1 cellular context compared by ENCODE assay signal in the genomic region with DNA sequence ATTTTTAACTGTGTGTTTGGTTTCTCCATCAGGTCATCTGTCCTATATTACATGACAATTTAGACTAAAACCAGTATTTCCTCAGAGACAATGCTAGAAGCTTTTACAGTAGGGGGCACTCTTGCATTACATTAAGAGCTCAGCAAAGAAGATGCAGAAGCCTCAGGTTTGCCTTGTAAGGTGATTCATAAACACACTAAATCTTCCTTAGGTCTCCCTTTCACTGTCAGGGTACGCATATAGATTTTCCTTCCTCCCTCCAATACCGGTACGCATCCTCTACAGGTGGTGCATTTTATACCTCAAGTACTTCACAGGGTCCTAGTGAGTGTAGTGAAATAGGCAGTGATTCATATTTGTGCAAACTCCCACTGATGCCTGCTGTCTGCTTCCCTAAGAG.
TF ChIP-seq lines count a peak whose summit lies in the region.

No MANE protein-coding gene starts in this region.

TF ChIP-seq in GM23338, 12 proteins besides CTCF, POLR2A, EP300 and RAD21 (continued from another document):
- TF ChIP-seq, protein P1, sequence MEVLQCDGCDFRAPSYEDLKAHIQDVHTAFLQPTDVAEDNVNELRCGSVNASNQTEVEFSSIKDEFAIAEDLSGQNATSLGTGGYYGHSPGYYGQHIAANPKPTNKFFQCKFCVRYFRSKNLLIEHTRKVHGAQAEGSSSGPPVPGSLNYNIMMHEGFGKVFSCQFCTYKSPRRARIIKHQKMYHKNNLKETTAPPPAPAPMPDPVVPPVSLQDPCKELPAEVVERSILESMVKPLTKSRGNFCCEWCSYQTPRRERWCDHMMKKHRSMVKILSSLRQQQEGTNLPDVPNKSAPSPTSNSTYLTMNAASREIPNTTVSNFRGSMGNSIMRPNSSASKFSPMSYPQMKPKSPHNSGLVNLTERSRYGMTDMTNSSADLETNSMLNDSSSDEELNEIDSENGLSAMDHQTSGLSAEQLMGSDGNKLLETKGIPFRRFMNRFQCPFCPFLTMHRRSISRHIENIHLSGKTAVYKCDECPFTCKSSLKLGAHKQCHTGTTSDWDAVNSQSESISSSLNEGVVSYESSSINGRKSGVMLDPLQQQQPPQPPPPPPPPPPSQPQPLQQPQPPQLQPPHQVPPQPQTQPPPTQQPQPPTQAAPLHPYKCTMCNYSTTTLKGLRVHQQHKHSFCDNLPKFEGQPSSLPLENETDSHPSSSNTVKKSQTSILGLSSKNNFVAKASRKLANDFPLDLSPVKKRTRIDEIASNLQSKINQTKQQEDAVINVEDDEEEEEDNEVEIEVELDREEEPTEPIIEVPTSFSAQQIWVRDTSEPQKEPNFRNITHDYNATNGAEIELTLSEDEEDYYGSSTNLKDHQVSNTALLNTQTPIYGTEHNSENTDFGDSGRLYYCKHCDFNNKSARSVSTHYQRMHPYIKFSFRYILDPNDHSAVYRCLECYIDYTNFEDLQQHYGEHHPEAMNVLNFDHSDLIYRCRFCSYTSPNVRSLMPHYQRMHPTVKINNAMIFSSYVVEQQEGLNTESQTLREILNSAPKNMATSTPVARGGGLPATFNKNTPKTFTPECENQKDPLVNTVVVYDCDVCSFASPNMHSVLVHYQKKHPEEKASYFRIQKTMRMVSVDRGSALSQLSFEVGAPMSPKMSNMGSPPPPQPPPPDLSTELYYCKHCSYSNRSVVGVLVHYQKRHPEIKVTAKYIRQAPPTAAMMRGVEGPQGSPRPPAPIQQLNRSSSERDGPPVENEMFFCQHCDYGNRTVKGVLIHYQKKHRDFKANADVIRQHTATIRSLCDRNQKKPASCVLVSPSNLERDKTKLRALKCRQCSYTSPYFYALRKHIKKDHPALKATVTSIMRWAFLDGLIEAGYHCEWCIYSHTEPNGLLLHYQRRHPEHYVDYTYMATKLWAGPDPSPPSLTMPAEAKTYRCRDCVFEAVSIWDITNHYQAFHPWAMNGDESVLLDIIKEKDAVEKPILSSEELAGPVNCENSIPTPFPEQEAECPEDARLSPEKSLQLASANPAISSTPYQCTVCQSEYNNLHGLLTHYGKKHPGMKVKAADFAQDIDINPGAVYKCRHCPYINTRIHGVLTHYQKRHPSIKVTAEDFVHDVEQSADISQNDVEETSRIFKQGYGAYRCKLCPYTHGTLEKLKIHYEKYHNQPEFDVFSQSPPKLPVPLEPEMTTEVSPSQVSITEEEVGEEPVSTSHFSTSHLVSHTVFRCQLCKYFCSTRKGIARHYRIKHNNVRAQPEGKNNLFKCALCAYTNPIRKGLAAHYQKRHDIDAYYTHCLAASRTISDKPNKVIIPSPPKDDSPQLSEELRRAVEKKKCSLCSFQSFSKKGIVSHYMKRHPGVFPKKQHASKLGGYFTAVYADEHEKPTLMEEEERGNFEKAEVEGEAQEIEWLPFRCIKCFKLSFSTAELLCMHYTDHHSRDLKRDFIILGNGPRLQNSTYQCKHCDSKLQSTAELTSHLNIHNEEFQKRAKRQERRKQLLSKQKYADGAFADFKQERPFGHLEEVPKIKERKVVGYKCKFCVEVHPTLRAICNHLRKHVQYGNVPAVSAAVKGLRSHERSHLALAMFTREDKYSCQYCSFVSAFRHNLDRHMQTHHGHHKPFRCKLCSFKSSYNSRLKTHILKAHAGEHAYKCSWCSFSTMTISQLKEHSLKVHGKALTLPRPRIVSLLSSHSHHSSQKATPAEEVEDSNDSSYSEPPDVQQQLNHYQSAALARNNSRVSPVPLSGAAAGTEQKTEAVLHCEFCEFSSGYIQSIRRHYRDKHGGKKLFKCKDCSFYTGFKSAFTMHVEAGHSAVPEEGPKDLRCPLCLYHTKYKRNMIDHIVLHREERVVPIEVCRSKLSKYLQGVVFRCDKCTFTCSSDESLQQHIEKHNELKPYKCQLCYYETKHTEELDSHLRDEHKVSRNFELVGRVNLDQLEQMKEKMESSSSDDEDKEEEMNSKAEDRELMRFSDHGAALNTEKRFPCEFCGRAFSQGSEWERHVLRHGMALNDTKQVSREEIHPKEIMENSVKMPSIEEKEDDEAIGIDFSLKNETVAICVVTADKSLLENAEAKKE (CRISPR knock-in tag; IDR thresholded peaks at IDR 0.05): no peak
- TF ChIP-seq, protein P2, sequence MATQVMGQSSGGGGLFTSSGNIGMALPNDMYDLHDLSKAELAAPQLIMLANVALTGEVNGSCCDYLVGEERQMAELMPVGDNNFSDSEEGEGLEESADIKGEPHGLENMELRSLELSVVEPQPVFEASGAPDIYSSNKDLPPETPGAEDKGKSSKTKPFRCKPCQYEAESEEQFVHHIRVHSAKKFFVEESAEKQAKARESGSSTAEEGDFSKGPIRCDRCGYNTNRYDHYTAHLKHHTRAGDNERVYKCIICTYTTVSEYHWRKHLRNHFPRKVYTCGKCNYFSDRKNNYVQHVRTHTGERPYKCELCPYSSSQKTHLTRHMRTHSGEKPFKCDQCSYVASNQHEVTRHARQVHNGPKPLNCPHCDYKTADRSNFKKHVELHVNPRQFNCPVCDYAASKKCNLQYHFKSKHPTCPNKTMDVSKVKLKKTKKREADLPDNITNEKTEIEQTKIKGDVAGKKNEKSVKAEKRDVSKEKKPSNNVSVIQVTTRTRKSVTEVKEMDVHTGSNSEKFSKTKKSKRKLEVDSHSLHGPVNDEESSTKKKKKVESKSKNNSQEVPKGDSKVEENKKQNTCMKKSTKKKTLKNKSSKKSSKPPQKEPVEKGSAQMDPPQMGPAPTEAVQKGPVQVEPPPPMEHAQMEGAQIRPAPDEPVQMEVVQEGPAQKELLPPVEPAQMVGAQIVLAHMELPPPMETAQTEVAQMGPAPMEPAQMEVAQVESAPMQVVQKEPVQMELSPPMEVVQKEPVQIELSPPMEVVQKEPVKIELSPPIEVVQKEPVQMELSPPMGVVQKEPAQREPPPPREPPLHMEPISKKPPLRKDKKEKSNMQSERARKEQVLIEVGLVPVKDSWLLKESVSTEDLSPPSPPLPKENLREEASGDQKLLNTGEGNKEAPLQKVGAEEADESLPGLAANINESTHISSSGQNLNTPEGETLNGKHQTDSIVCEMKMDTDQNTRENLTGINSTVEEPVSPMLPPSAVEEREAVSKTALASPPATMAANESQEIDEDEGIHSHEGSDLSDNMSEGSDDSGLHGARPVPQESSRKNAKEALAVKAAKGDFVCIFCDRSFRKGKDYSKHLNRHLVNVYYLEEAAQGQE (IDR thresholded peaks at IDR 0.05; ENCODE audit: unreplicated experiment): no peak
